Comparison of ENCODE assay signal across 1 cellular context in the genomic region with DNA sequence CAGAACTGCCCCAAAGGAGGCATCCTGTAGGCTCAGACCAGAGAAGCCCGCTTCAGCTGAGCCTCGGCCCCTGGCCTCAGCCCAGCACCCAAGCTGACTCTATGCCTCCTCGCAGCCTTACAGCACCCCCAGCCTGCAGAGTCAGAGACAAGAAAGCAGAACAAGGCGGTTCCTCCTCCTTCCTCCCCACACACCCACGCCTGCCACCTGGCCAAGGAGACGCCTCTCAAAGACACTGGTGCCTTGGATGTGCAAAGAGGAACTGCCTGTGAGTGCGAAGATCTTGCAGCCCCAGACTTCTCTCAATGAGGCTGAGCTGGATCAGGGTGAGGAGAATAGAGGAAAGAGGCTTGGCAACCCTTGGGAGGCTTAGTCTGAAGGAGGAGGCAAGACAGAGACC.
A peak's percentile ranks its signal among the peaks of the same experiment; 100 is the strongest.
TF ChIP-seq lines count a peak whose summit lies in the region.

No MANE protein-coding gene starts in this region.

TF ChIP-seq in K562, 482 proteins besides CTCF, POLR2A, EP300 and RAD21 (continued from another document and continues in another):
- TF ChIP-seq, protein P1, sequence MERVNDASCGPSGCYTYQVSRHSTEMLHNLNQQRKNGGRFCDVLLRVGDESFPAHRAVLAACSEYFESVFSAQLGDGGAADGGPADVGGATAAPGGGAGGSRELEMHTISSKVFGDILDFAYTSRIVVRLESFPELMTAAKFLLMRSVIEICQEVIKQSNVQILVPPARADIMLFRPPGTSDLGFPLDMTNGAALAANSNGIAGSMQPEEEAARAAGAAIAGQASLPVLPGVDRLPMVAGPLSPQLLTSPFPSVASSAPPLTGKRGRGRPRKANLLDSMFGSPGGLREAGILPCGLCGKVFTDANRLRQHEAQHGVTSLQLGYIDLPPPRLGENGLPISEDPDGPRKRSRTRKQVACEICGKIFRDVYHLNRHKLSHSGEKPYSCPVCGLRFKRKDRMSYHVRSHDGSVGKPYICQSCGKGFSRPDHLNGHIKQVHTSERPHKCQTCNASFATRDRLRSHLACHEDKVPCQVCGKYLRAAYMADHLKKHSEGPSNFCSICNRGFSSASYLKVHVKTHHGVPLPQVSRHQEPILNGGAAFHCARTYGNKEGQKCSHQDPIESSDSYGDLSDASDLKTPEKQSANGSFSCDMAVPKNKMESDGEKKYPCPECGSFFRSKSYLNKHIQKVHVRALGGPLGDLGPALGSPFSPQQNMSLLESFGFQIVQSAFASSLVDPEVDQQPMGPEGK (CRISPR knock-in tag; IDR thresholded peaks at IDR 0.05; ENCODE audit: borderline replicate concordance): no peak
- TF ChIP-seq LARP7 (IDR thresholded peaks at IDR 0.05) (no peak), SMC3 (conservative IDR thresholded peaks at IDR 0.05; ENCODE audit: insufficient read depth, low read depth, low read length) (no peak), L3MBTL2 (IDR thresholded peaks at IDR 0.05) (peak; percentile 53), SPI1 (IDR thresholded peaks at IDR 0.05; ENCODE audit: borderline replicate concordance, low read depth, low read length) (peak; percentile 95), EGR1 (conservative IDR thresholded peaks at IDR 0.05) (peak; percentile 87), MAX (CRISPR knock-in tag; IDR thresholded peaks at IDR 0.05) (peak; percentile 86), ZNF134 (CRISPR knock-in tag; conservative IDR thresholded peaks at IDR 0.05) (no peak), RUNX1 (IDR thresholded peaks at IDR 0.05; ENCODE audit: low read depth) (no peak), ZSCAN32 (CRISPR knock-in tag; IDR thresholded peaks at IDR 0.05) (no peak), ZFP1 (CRISPR knock-in tag; IDR thresholded peaks at IDR 0.05) (no peak), ATF7 (IDR thresholded peaks at IDR 0.05) (no peak), THRB (CRISPR knock-in tag; conservative IDR thresholded peaks at IDR 0.05) (no peak), KAT8 (IDR thresholded peaks at IDR 0.05; ENCODE audit: low read depth) (no peak), ZNF408 (CRISPR knock-in tag; IDR thresholded peaks at IDR 0.05; ENCODE audit: low read depth) (no peak), MXI1 (IDR thresholded peaks at IDR 0.05; ENCODE audit: low read depth, low read length) (no peak), ZNF583 (CRISPR knock-in tag; IDR thresholded peaks at IDR 0.05) (no peak), POLR2B (IDR thresholded peaks at IDR 0.05; ENCODE audit: low read depth, partially characterized antibody) (no peak), CBX5 (IDR thresholded peaks at IDR 0.05; ENCODE audit: borderline replicate concordance, low read depth) (no peak), BRF1 (IDR thresholded peaks at IDR 0.05; ENCODE audit: borderline replicate concordance, extremely low read depth, insufficient read length) (no peak), SRSF1 (IDR thresholded peaks at IDR 0.05; ENCODE audit: low read depth, low read length) (no peak), EHMT2 (IDR thresholded peaks at IDR 0.05) (0 out of 2 replicates have a peak, but pooled peaks have one; percentile 28), ZNF764 (CRISPR knock-in tag; IDR thresholded peaks at IDR 0.05; ENCODE audit: low read depth) (no peak), ZNF347 (CRISPR knock-in tag; IDR thresholded peaks at IDR 0.05; ENCODE audit: low read depth) (no peak), PML (IDR thresholded peaks at IDR 0.05; ENCODE audit: low read length) (no peak), ZNF143 (CRISPR knock-in tag; IDR thresholded peaks at IDR 0.05) (no peak), CBX3 (IDR thresholded peaks at IDR 0.05; ENCODE audit: borderline replicate concordance in 1 of 2, low read length in 2 of 2) (no peak), MAFF (IDR thresholded peaks at IDR 0.05; ENCODE audit: low read length) (no peak), BRCA1 (IDR thresholded peaks at IDR 0.05) (no peak), BRCA1 (CRISPR knock-in tag; IDR thresholded peaks at IDR 0.05) (no peak), ZNF589 (CRISPR knock-in tag; IDR thresholded peaks at IDR 0.05; ENCODE audit: low read depth) (no peak), TEAD4 (IDR thresholded peaks at IDR 0.05; ENCODE audit: low read length) (no peak), TEAD4 (CRISPR knock-in tag; IDR thresholded peaks at IDR 0.05; ENCODE audit: borderline replicate concordance) (no peak), SMARCA4 (IDR thresholded peaks at IDR 0.05) (no peak), STAT6 (CRISPR knock-in tag; IDR thresholded peaks at IDR 0.05) (no peak), ZNF644 (tag; IDR thresholded peaks at IDR 0.05; ENCODE audit: low read depth) (no peak), ZNF77 (CRISPR knock-in tag; IDR thresholded peaks at IDR 0.05) (no peak), USF1 (CRISPR knock-in tag; IDR thresholded peaks at IDR 0.05) (no peak), CBX8 (IDR thresholded peaks at IDR 0.05; ENCODE audit: borderline replicate concordance, extremely low read depth, low read depth, low read length, poor library complexity, severe bottlenecking) (no peak), KDM2B (CRISPR knock-in tag; IDR thresholded peaks at IDR 0.05) (no peak), ZNF41 (CRISPR knock-in tag; conservative IDR thresholded peaks at IDR 0.05) (no peak)
- TF ChIP-seq, protein P2, sequence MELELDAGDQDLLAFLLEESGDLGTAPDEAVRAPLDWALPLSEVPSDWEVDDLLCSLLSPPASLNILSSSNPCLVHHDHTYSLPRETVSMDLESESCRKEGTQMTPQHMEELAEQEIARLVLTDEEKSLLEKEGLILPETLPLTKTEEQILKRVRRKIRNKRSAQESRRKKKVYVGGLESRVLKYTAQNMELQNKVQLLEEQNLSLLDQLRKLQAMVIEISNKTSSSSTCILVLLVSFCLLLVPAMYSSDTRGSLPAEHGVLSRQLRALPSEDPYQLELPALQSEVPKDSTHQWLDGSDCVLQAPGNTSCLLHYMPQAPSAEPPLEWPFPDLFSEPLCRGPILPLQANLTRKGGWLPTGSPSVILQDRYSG (tag; conservative IDR thresholded peaks at IDR 0.05; ENCODE audit: low read depth): no peak
- TF ChIP-seq, protein P3, sequence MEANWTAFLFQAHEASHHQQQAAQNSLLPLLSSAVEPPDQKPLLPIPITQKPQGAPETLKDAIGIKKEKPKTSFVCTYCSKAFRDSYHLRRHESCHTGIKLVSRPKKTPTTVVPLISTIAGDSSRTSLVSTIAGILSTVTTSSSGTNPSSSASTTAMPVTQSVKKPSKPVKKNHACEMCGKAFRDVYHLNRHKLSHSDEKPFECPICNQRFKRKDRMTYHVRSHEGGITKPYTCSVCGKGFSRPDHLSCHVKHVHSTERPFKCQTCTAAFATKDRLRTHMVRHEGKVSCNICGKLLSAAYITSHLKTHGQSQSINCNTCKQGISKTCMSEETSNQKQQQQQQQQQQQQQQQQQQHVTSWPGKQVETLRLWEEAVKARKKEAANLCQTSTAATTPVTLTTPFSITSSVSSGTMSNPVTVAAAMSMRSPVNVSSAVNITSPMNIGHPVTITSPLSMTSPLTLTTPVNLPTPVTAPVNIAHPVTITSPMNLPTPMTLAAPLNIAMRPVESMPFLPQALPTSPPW (CRISPR knock-in tag; IDR thresholded peaks at IDR 0.05): peak; percentile 49; the same call in 1 of the 2 replicates
- TF ChIP-seq, protein P4, sequence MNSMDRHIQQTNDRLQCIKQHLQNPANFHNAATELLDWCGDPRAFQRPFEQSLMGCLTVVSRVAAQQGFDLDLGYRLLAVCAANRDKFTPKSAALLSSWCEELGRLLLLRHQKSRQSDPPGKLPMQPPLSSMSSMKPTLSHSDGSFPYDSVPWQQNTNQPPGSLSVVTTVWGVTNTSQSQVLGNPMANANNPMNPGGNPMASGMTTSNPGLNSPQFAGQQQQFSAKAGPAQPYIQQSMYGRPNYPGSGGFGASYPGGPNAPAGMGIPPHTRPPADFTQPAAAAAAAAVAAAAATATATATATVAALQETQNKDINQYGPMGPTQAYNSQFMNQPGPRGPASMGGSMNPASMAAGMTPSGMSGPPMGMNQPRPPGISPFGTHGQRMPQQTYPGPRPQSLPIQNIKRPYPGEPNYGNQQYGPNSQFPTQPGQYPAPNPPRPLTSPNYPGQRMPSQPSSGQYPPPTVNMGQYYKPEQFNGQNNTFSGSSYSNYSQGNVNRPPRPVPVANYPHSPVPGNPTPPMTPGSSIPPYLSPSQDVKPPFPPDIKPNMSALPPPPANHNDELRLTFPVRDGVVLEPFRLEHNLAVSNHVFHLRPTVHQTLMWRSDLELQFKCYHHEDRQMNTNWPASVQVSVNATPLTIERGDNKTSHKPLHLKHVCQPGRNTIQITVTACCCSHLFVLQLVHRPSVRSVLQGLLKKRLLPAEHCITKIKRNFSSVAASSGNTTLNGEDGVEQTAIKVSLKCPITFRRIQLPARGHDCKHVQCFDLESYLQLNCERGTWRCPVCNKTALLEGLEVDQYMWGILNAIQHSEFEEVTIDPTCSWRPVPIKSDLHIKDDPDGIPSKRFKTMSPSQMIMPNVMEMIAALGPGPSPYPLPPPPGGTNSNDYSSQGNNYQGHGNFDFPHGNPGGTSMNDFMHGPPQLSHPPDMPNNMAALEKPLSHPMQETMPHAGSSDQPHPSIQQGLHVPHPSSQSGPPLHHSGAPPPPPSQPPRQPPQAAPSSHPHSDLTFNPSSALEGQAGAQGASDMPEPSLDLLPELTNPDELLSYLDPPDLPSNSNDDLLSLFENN (IDR thresholded peaks at IDR 0.05; ENCODE audit: low read depth in 2 of 2, low read length in 2 of 2): no peak
- TF ChIP-seq, protein P5, sequence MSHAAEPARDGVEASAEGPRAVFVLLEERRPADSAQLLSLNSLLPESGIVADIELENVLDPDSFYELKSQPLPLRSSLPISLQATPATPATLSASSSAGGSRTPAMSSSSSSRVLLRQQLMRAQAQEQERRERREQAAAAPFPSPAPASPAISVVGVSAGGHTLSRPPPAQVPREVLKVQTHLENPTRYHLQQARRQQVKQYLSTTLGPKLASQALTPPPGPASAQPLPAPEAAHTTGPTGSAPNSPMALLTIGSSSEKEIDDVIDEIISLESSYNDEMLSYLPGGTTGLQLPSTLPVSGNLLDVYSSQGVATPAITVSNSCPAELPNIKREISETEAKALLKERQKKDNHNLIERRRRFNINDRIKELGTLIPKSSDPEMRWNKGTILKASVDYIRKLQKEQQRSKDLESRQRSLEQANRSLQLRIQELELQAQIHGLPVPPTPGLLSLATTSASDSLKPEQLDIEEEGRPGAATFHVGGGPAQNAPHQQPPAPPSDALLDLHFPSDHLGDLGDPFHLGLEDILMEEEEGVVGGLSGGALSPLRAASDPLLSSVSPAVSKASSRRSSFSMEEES (CRISPR knock-in tag; IDR thresholded peaks at IDR 0.05): no peak
- TF ChIP-seq, protein P6, sequence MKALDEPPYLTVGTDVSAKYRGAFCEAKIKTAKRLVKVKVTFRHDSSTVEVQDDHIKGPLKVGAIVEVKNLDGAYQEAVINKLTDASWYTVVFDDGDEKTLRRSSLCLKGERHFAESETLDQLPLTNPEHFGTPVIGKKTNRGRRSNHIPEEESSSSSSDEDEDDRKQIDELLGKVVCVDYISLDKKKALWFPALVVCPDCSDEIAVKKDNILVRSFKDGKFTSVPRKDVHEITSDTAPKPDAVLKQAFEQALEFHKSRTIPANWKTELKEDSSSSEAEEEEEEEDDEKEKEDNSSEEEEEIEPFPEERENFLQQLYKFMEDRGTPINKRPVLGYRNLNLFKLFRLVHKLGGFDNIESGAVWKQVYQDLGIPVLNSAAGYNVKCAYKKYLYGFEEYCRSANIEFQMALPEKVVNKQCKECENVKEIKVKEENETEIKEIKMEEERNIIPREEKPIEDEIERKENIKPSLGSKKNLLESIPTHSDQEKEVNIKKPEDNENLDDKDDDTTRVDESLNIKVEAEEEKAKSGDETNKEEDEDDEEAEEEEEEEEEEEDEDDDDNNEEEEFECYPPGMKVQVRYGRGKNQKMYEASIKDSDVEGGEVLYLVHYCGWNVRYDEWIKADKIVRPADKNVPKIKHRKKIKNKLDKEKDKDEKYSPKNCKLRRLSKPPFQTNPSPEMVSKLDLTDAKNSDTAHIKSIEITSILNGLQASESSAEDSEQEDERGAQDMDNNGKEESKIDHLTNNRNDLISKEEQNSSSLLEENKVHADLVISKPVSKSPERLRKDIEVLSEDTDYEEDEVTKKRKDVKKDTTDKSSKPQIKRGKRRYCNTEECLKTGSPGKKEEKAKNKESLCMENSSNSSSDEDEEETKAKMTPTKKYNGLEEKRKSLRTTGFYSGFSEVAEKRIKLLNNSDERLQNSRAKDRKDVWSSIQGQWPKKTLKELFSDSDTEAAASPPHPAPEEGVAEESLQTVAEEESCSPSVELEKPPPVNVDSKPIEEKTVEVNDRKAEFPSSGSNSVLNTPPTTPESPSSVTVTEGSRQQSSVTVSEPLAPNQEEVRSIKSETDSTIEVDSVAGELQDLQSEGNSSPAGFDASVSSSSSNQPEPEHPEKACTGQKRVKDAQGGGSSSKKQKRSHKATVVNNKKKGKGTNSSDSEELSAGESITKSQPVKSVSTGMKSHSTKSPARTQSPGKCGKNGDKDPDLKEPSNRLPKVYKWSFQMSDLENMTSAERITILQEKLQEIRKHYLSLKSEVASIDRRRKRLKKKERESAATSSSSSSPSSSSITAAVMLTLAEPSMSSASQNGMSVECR (CRISPR knock-in tag; IDR thresholded peaks at IDR 0.05): peak; percentile 47; the same call in 1 of the 2 replicates
